1 cellular context compared by ENCODE assay signal in the genomic region with DNA sequence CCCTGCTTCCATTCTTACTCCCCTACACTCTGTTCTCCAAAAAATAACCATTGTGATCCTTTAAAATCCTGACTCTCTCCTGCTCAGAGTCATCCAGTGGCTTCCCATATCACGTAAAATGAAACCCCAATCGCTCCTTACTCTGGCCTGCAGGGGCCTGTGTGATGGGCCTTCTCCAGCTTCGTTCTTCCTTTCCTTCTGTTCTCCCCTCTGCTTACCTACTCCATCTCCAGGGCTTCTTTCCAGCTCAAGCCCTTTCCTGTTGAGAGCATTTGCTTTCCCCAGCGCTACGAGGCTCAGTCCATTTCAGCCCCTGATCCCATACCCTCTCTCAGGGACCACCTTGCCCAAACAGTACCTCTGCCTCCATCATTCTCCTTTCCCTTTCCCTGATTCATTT.
TF ChIP-seq lines count a peak whose summit lies in the region.

No MANE protein-coding gene starts in this region.

TF ChIP-seq in HepG2, 621 proteins besides CTCF, POLR2A, EP300 and RAD21:
- TF ChIP-seq SRSF4 (IDR thresholded peaks at IDR 0.05; ENCODE audit: low read depth, low read length, poor library complexity, severe bottlenecking), result no peak
- no peak for TF ChIP-seq ZNF136 (CRISPR knock-in tag; IDR thresholded peaks at IDR 0.05; ENCODE audit: low read depth)
- peak; percentile 56; the same call in 1 of the 2 replicates for TF ChIP-seq PRDM15 (CRISPR knock-in tag; IDR thresholded peaks at IDR 0.05)
- no peak for TF ChIP-seq ZBTB7A (CRISPR knock-in tag; IDR thresholded peaks at IDR 0.05)
